In the genomic region with DNA sequence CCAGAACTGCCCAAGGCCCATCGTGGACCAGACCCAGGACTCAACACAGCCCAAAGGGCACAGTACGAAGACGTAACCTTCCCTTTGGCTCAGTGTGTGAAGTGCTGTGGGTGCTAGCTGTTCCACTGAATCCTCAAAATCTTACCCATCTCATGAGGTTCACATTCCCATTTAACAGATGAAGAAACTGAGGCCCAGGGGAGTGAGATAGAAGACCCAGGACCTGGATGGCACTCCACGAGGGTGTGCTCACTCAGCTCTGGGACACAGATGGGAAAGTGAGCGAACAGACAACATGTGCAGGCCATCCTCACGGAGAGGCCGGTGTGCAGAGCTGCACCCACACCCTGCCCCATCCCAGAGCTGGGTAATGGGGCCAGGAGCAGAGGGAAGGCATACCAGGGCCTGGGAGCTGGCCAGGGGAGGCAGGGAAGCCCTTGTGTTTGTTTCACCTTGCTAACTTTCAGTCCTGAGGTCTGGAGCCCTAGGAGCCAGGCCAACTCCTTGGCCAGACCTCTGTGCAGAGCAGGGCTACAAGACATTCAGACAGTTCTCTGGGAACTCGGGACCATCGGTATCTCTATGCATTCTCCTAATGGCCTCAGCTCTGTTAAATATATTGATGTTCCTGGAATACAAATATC, we compare ENCODE assay signal across 23 cellular contexts.
"Had no signal": no experiment of that assay in that cellular context is flagged by ENCODE, and none has a peak within 500 bp of the region (broad histone marks: within the 10 kb centered on the region; RNA-seq: fewer than 3 reads in every experiment).

No MANE protein-coding gene starts in this region.

- H3K36me3 Mint-ChIP-seq: naive thymus-derived CD8-positive, alpha-beta T cell had no signal

- H3K27ac ChIP-seq: epithelial cell of prostate, gastrocnemius medialis, pancreas, thoracic aorta, transverse colon, upper lobe of right lung, vagina had no signal

- DNase-seq: dorsolateral prefrontal cortex; effector CD4-positive, alpha-beta T cell; foreskin fibroblast; gastrocnemius medialis; head of caudate nucleus; naive thymus-derived CD8-positive, alpha-beta T cell; nephron progenitor cell; retina; sigmoid colon; stimulated activated CD4-positive, alpha-beta T cell treated with anti-CD3 and anti-CD28 coated beads, Interleukin-2, amount 100 ng/mL, for 24 hours; stimulated activated CD4-positive, alpha-beta T cell treated with anti-CD3 and anti-CD28 coated beads, Interleukin-4, amount 100 ng/mL, for 24 hours; stimulated activated naive CD4-positive, alpha-beta T cell treated with Interleukin-2 at 50 U/mL for 16 hours; transverse colon; upper lobe of right lung had no signal

- H3K27me3 ChIP-seq: dorsolateral prefrontal cortex, gastrocnemius medialis, pancreas, sigmoid colon, transverse colon, upper lobe of right lung, vagina had no signal

- H3K27me3 Mint-ChIP-seq: naive thymus-derived CD8-positive, alpha-beta T cell had no signal

- H3K9me3 Mint-ChIP-seq: naive thymus-derived CD8-positive, alpha-beta T cell; nephron progenitor cell; stimulated activated effector memory CD8-positive, alpha-beta T cell treated with anti-CD3 and anti-CD28 coated beads, Interleukin-12 subunit alpha, Interleukin-12 subunit beta, amount 100 ng/mL, for 72 hours had no signal

- H3K9me3 ChIP-seq: gastrocnemius medialis, pancreas, sigmoid colon, thoracic aorta, transverse colon, upper lobe of right lung, vagina had no signal

- FAIRE-seq: colon, keratinocyte, pancreas had no signal

- ATAC-seq: esophagus mucosa; gastrocnemius medialis; left lobe of liver; naive thymus-derived CD8-positive, alpha-beta T cell; pancreas; stimulated activated effector memory CD8-positive, alpha-beta T cell treated with anti-CD3 and anti-CD28 coated beads, Interleukin-12 subunit alpha, Interleukin-12 subunit beta, amount 100 ng/mL, for 72 hours; upper lobe of right lung had no signal

- H3K36me3 ChIP-seq: gastrocnemius medialis, pancreas, sigmoid colon, thoracic aorta, transverse colon, upper lobe of right lung, vagina had no signal

- H3K4me3 Mint-ChIP-seq: naive thymus-derived CD8-positive, alpha-beta T cell; nephron progenitor cell; stimulated activated effector memory CD8-positive, alpha-beta T cell treated with anti-CD3 and anti-CD28 coated beads, Interleukin-12 subunit alpha, Interleukin-12 subunit beta, amount 100 ng/mL, for 72 hours had no signal

- H3K4me3 ChIP-seq: dorsolateral prefrontal cortex, gastrocnemius medialis, pancreas, sigmoid colon, thoracic aorta, transverse colon, upper lobe of right lung, vagina had no signal
